Comparison of ENCODE assay signal across 1 cellular context in the genomic region with DNA sequence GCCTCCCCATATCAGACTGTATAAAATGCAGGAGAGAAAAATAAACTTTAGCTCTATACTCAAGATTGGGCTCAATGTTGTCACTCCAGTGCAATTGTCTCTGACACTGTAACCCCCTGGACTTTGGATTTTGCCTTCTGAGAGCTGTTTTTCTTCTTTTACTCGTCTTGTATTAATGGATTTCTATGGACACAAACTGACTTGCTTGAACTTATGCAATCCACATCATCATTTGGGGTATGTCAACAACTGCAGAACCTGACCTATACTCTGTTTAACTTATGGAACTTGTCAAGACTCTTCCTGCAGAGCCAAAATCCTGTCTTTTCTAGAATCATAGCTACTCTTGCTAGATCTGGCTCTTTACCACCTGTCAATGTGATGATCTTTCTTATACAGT.
TF ChIP-seq lines count a peak whose summit lies in the region.

No MANE protein-coding gene starts in this region.

TF ChIP-seq in HepG2, 621 proteins besides CTCF, POLR2A, EP300 and RAD21 (continued from another document and continues in another):
- TF ChIP-seq ZNF609 (CRISPR knock-in tag; IDR thresholded peaks at IDR 0.05; ENCODE audit: borderline replicate concordance) (no peak), MXD3 (CRISPR knock-in tag; IDR thresholded peaks at IDR 0.05) (no peak), TCF7L2 (IDR thresholded peaks at IDR 0.05; ENCODE audit: low read depth, low read length) (no peak), SRY (CRISPR knock-in tag; IDR thresholded peaks at IDR 0.05) (no peak), FOXK1 (CRISPR knock-in tag; IDR thresholded peaks at IDR 0.05; ENCODE audit: borderline replicate concordance, low read depth) (peak; percentile 69; the same call in 1 of the 2 replicates), NONO (IDR thresholded peaks at IDR 0.05) (no peak), NONO (CRISPR knock-in tag; conservative IDR thresholded peaks at IDR 0.05) (no peak), MIXL1 (CRISPR knock-in tag; IDR thresholded peaks at IDR 0.05) (0 out of 2 replicates have a peak, but pooled peaks have one; percentile 25), ERF (CRISPR knock-in tag; IDR thresholded peaks at IDR 0.05) (no peak), TEAD3 (CRISPR knock-in tag; optimal IDR thresholded peaks at IDR 0.05; ENCODE audit: borderline replicate concordance) (peak; percentile 32), ZNF333 (CRISPR knock-in tag; IDR thresholded peaks at IDR 0.05; ENCODE audit: borderline replicate concordance) (no peak), HOXA7 (CRISPR knock-in tag; IDR thresholded peaks at IDR 0.05) (no peak), ZNF598 (CRISPR knock-in tag; IDR thresholded peaks at IDR 0.05; ENCODE audit: borderline replicate concordance) (no peak), MAFG (CRISPR knock-in tag; IDR thresholded peaks at IDR 0.05) (no peak), PHF20 (CRISPR knock-in tag; IDR thresholded peaks at IDR 0.05) (no peak), REL (CRISPR knock-in tag; conservative IDR thresholded peaks at IDR 0.05) (no peak), ZNF3 (CRISPR knock-in tag; IDR thresholded peaks at IDR 0.05) (no peak), ZBTB14 (CRISPR knock-in tag; IDR thresholded peaks at IDR 0.05) (no peak), ZNF644 (CRISPR knock-in tag; IDR thresholded peaks at IDR 0.05; ENCODE audit: low read depth) (peak; percentile 50; the same call in 1 of the 2 replicates), NR2F6 (IDR thresholded peaks at IDR 0.05) (no peak), NR2F6 (CRISPR knock-in tag; IDR thresholded peaks at IDR 0.05) (no peak), HNF4A (CRISPR knock-in tag; IDR thresholded peaks at IDR 0.05) (peak; percentile 57), MEF2D (CRISPR knock-in tag; IDR thresholded peaks at IDR 0.05) (no peak), FUBP1 (CRISPR knock-in tag; IDR thresholded peaks at IDR 0.05; ENCODE audit: borderline replicate concordance) (no peak), KIAA2018 (CRISPR knock-in tag; IDR thresholded peaks at IDR 0.05; ENCODE audit: borderline replicate concordance) (no peak), ZNF552 (CRISPR knock-in tag; IDR thresholded peaks at IDR 0.05; ENCODE audit: borderline replicate concordance) (no peak), CAMTA2 (CRISPR knock-in tag; IDR thresholded peaks at IDR 0.05; ENCODE audit: borderline replicate concordance) (no peak)
- TF ChIP-seq, protein P1, sequence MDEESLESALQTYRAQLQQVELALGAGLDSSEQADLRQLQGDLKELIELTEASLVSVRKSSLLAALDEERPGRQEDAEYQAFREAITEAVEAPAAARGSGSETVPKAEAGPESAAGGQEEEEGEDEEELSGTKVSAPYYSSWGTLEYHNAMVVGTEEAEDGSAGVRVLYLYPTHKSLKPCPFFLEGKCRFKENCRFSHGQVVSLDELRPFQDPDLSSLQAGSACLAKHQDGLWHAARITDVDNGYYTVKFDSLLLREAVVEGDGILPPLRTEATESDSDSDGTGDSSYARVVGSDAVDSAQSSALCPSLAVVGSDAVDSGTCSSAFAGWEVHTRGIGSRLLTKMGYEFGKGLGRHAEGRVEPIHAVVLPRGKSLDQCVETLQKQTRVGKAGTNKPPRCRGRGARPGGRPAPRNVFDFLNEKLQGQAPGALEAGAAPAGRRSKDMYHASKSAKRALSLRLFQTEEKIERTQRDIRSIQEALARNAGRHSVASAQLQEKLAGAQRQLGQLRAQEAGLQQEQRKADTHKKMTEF (CRISPR knock-in tag; IDR thresholded peaks at IDR 0.05) = 0 out of 2 replicates have a peak, but pooled peaks have one; percentile 23
- TF ChIP-seq, protein P2, sequence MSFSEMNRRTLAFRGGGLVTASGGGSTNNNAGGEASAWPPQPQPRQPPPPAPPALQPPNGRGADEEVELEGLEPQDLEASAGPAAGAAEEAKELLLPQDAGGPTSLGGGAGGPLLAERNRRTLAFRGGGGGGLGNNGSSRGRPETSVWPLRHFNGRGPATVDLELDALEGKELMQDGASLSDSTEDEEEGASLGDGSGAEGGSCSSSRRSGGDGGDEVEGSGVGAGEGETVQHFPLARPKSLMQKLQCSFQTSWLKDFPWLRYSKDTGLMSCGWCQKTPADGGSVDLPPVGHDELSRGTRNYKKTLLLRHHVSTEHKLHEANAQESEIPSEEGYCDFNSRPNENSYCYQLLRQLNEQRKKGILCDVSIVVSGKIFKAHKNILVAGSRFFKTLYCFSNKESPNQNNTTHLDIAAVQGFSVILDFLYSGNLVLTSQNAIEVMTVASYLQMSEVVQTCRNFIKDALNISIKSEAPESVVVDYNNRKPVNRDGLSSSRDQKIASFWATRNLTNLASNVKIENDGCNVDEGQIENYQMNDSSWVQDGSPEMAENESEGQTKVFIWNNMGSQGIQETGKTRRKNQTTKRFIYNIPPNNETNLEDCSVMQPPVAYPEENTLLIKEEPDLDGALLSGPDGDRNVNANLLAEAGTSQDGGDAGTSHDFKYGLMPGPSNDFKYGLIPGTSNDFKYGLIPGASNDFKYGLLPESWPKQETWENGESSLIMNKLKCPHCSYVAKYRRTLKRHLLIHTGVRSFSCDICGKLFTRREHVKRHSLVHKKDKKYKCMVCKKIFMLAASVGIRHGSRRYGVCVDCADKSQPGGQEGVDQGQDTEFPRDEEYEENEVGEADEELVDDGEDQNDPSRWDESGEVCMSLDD (CRISPR knock-in tag; IDR thresholded peaks at IDR 0.05; ENCODE audit: borderline replicate concordance) = no peak
